ENCODE assay signal across 8 cellular contexts in the genomic region with DNA sequence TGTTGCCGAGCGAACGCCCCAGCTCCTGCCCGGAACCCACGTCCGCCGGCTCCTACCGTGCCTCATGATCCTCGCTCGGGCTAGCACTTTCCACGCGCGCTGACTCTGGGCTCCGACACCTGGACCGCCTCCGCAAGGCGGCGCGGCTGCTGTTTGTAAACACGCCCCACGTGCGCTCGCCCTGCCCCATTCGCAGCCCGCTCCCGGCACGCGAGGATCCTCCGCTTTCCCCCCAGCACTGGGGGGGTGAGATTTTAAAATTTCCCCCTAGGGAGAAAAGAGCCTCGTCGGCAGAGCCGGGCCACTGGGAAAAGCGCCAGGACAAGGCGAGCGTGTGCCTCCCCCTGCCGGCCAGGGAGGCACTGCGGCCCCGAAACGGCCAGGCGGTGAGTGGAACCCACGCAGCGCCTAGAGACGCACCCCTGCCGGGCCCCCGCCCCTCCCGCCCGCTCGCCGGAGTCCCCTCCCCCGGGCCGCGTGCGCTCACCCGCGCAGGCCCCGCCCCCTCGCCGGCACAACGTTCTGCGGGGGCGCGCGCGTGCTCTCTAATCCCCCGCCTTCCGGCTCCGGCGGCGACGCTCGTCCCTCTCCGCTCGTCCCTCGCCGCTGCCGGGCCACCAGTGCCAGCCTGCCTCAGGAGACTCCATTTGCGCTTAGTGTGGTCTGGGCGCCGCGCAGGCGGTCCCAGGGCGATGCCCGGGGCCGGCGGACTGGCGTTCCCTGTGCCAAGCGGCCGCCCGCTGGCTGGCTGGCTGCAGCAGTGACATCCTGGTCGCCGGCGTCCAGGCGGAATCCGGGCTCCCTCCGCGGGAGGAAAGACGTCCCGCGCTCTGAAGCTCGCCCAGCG. TPM values are rescaled to one million over a fixed set of nuclear protein-coding genes. Genes with fewer than 3 reads are reported as not detected.
A peak's percentile ranks its signal among the peaks of the same experiment; 100 is the strongest.
DNase-seq lines count a peak whose midpoint lies in the region; ATAC-seq, FAIRE-seq and TF ChIP-seq lines count a peak whose summit lies in the region.

A gene (plus strand): TSS at position 548 of the 847 bp plus-strand sequence. CDS start 1,442 bp downstream, outside the sequence.

- peaks cover 20% of the 10 kb centered on the region for H3K4me1 Mint-ChIP-seq in activated naive CD8-positive, alpha-beta T cell (ENCODE audit: low read depth)

- no peak; a peak in 1 of 4 replicates for TF ChIP-seq EP300 in SK-N-SH (IDR thresholded peaks at IDR 0.05; ENCODE audit: borderline replicate concordance in 1 of 2, low read depth in 1 of 2, low read length in 1 of 2)
- TF ChIP-seq EP300 in tibial nerve (IDR thresholded peaks at IDR 0.05), result peak in 1 of 2 donors; percentile 88

- CTCF ChIA-PET in SK-N-SH (lab: Yijun Ruan, JAX), result interaction anchor here (0.5 to 1.3 kb wide), 11 partner anchors 12 to 449 kb away, joined by 3 to 4 read pairs (median 3); a partner anchor contains a TSS

- peaks cover 21% of the 10 kb centered on the region for H3K9me3 Mint-ChIP-seq in activated naive CD8-positive, alpha-beta T cell (ENCODE audit: low read depth)

- H4K20me1 ChIP-seq in SK-N-SH (ENCODE audit: insufficient read depth), result no peaks in the 10 kb centered on the region

- no peak for FAIRE-seq in pancreas (lab: Jason Lieb, UNC)

- H3K27me3 ChIP-seq in SK-N-SH (ENCODE audit: insufficient read depth), result 0 out of 2 replicates have a peak, but pooled peaks cover 20% of the 10 kb centered on the region
- H3K27me3 ChIP-seq in pancreas, result no peaks in the 10 kb centered on the region
- H3K27me3 ChIP-seq in tibial nerve, result no peaks in the 10 kb centered on the region

- peak within 1 kb of the TSS; percentile 93 for H3K4me2 ChIP-seq in SK-N-SH

- POLR2A ChIA-PET in SK-N-SH (lab: Yijun Ruan, JAX), result interaction anchor here (0.7 kb wide), 1 partner anchor 32 kb away, joined by 3 read pairs; no protein-coding TSS in a partner anchor

- H3K79me2 ChIP-seq in SK-N-SH (ENCODE audit: insufficient read depth), result no peaks in the 10 kb centered on the region

- H2AFZ ChIP-seq in SK-N-SH (ENCODE audit: low read depth), result peak within 1 kb of the TSS; percentile 91

- peak within 1 kb of the TSS; percentile 85 to 86 for H3K4me3 ChIP-seq in SK-N-SH (ENCODE audit: low read depth in 2 of 2, low read length in 1 of 2)
- peak within 1 kb of the TSS; percentile 39 to 88 (median 78) for H3K4me3 ChIP-seq in pancreas
- H3K4me3 ChIP-seq in tibial nerve, result peak within 1 kb of the TSS; percentile 60 to 98 (median 74)

- peak within 1 kb of the TSS; percentile 85 for H3K27ac Mint-ChIP-seq in activated naive CD8-positive, alpha-beta T cell

- H3K9me3 ChIP-seq in SK-N-SH (no peaks in the 10 kb centered on the region), pancreas (no peaks in the 10 kb centered on the region), tibial nerve (no peaks in the 10 kb centered on the region)

- H3K9ac ChIP-seq in SK-N-SH, result peak within 1 kb of the TSS; percentile 74

- H3K36me3 ChIP-seq in SK-N-SH (replicated peaks in 1 of 2; ENCODE audit: control insufficient read depth in 1 of 2, insufficient read depth in 2 of 2, low read length in 1 of 2) (peaks cover 0 to 5% of the 10 kb centered on the region in 2 experiments), pancreas (no peaks in the 10 kb centered on the region), tibial nerve (no peaks in the 10 kb centered on the region)

- peak; percentile 81 for TF ChIP-seq CTCF in SK-N-SH (IDR thresholded peaks at IDR 0.05)
- peak; percentile 75 to 90 (median 82) for TF ChIP-seq CTCF in pancreas (IDR thresholded peaks at IDR 0.05)
- TF ChIP-seq CTCF in tibial nerve (IDR thresholded peaks at IDR 0.05), result peak; percentile 82 to 95 (median 95)

- intact Hi-C loops in Right ventricle myocardium inferior (cut with DNase I), result loop anchor here (2.0 to 5.0 kb wide), 3 partner anchors 48 to 289 kb away; a partner anchor contains a TSS
- intact Hi-C loops in pancreas (cut with DNase I), result no loop called here

- H3K27ac ChIP-seq in SK-N-SH (ENCODE audit: low read depth in 2 of 2, low read length in 1 of 2) (peak within 1 kb of the TSS; percentile 21 to 65; a peak in 3 of 4 replicates), pancreas (peak within 1 kb of the TSS; percentile 92 to 93 (median 92)), tibial nerve (peak within 1 kb of the TSS; percentile 61 to 86 (median 82))

- H3K36me3 Mint-ChIP-seq in activated naive CD8-positive, alpha-beta T cell, result peaks cover 16% of the 10 kb centered on the region

- whole genome bisulfite sequencing in SK-N-SH (ENCODE audit: low lambda C conversion rate), result 4% methylated on average over 11 of the region's 101 CpGs
- 0 to 1% methylated on average over 62 to 101 of the region's 101 CpGs for WGBS in pancreas, 2 donors
- WGBS in tibial nerve, 2 donors, result 1% methylated on average over 57 to 62 of the region's 101 CpGs

- DNase-seq in NAMALWA (ENCODE audit: low spot score), result peak; percentile 86
- DNase-seq in SK-N-SH, result peak; percentile 98
- DNase-seq in Right ventricle myocardium inferior (ENCODE audit: missing footprints), result peak; percentile 95
- DNase-seq in pancreas, result peak; percentile 88 to 95 (median 94)
- DNase-seq in tibial nerve (ENCODE audit: low spot score in 2 of 2), result peak; percentile 65 to 74

- no peaks in the 10 kb centered on the region for H3K9me2 ChIP-seq in SK-N-SH

- ATAC-seq in HG02571 (IDR thresholded peaks at IDR 0.05; ENCODE audit: unreplicated experiment) (peak; percentile 89), Right ventricle myocardium inferior (peak; percentile 98), pancreas (peak; percentile 90 to 95 (median 94))

- H3K4me3 Mint-ChIP-seq in activated naive CD8-positive, alpha-beta T cell, result peak within 1 kb of the TSS; percentile 84

- H3K27me3 Mint-ChIP-seq in activated naive CD8-positive, alpha-beta T cell, result peaks cover 3% of the 10 kb centered on the region

- H3F3A ChIP-seq in SK-N-SH (replicated peaks; ENCODE audit: insufficient read depth), result no peaks in the 10 kb centered on the region

- H3K4me1 ChIP-seq in SK-N-SH (ENCODE audit: control insufficient read depth in 1 of 2, insufficient read depth in 2 of 2, low read depth in 1 of 2, low read length in 1 of 2), result peaks cover 0 to 12% of the 10 kb centered on the region in 2 experiments; a peak in 2 of 4 replicates
- H3K4me1 ChIP-seq in pancreas, result peaks cover 0 to 9% (median 5%) of the 10 kb centered on the region in 3 donors
- H3K4me1 ChIP-seq in tibial nerve, result peaks cover 0 to 19% (median 4%) of the 10 kb centered on the region in 4 donors

- TF ChIP-seq RAD21 in SK-N-SH (IDR thresholded peaks at IDR 0.05; ENCODE audit: low read length), result peak; percentile 49

- TF ChIP-seq POLR2A in GM10847 (IDR thresholded peaks at IDR 0.05; ENCODE audit: extremely low read depth, insufficient read length), result peak; percentile 91
- peak in 1 of 2 donors; percentile 63 for TF ChIP-seq POLR2A in tibial nerve (IDR thresholded peaks at IDR 0.05)

TF ChIP-seq in SK-N-SH, 30 proteins besides CTCF, POLR2A, EP300 and RAD21:
- TF ChIP-seq EZH2phosphoT487 (IDR thresholded peaks at IDR 0.05; ENCODE audit: borderline replicate concordance, low read depth) (no peak), FOXJ3 (CRISPR knock-in tag; IDR thresholded peaks at IDR 0.05) (no peak), MEF2A (IDR thresholded peaks at IDR 0.05; ENCODE audit: borderline replicate concordance, low read depth) (no peak), NFIC (IDR thresholded peaks at IDR 0.05; ENCODE audit: borderline replicate concordance) (peak; percentile 25), GATA2 (CRISPR knock-in tag; IDR thresholded peaks at IDR 0.05) (0 out of 2 replicates have a peak, but pooled peaks have one; percentile 2), CHD2 (IDR thresholded peaks at IDR 0.05; ENCODE audit: low read length, partially characterized antibody) (no peak), FOSL2 (IDR thresholded peaks at IDR 0.05; ENCODE audit: borderline replicate concordance, low read depth) (no peak), NRF1 (IDR thresholded peaks at IDR 0.05; ENCODE audit: low read depth, low read length) (peak; percentile 53), RCOR1 (IDR thresholded peaks at IDR 0.05; ENCODE audit: low read length) (no peak), POLR2AphosphoS5 (IDR thresholded peaks at IDR 0.05; ENCODE audit: low read depth, low read length) (peak; percentile 67; the same call in 1 of the 2 replicates), TAF1 (IDR thresholded peaks at IDR 0.05; ENCODE audit: borderline replicate concordance, low read depth, low read length) (peak; percentile 48; the same call in 1 of the 2 replicates), SMC3 (IDR thresholded peaks at IDR 0.05; ENCODE audit: low read depth, low read length) (peak; percentile 33; the same call in 1 of the 2 replicates), MXI1 (IDR thresholded peaks at IDR 0.05; ENCODE audit: low read depth, low read length) (peak; percentile 72)
- TF ChIP-seq, protein P1, sequence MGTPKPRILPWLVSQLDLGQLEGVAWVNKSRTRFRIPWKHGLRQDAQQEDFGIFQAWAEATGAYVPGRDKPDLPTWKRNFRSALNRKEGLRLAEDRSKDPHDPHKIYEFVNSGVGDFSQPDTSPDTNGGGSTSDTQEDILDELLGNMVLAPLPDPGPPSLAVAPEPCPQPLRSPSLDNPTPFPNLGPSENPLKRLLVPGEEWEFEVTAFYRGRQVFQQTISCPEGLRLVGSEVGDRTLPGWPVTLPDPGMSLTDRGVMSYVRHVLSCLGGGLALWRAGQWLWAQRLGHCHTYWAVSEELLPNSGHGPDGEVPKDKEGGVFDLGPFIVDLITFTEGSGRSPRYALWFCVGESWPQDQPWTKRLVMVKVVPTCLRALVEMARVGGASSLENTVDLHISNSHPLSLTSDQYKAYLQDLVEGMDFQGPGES (IDR thresholded peaks at IDR 0.05; ENCODE audit: low read depth, low read length), result no peak
- TF ChIP-seq, protein P2, sequence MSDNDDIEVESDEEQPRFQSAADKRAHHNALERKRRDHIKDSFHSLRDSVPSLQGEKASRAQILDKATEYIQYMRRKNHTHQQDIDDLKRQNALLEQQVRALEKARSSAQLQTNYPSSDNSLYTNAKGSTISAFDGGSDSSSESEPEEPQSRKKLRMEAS (IDR thresholded peaks at IDR 0.05; ENCODE audit: low read depth), result peak; percentile 97
TF ChIP-seq in SK-N-SH: peak in this region for 8.

RNA-seq across cellular contexts. Expression of the gene that starts here (rescaled TPM):
- polyA plus RNA-seq in SK-N-SH (2012; rRNA removed), result 0.84 and 0.96 TPM in 2 replicates
- 1.3 and 1.5 TPM in 2 replicates for polyA plus RNA-seq in SK-N-SH (2012; cell fraction: cytosol; rRNA removed)
- polyA plus RNA-seq in SK-N-SH (2012; cell fraction: nucleus; rRNA removed), result 0.40 and 0.61 TPM in 2 replicates
- total RNA-seq in Right ventricle myocardium inferior, result 2.3 TPM
- total RNA-seq in pancreas, result 1 to 10 TPM; 2.7 to 4.7 (median 2.9) TPM
- 1 to 10 TPM; 1.7 to 2.4 TPM for polyA plus RNA-seq in pancreas
- 1 to 10 TPM; 1.9 to 3.6 (median 2.0) TPM for total RNA-seq in tibial nerve

Comparison
In these comparisons a context has a peak if more than half of its experiments do, and no peak if none do; other contexts are left out.
1. Peak in every context shown above with its lines: DNase-seq, ATAC-seq, H3K4me3 ChIP-seq and H3K27ac ChIP-seq.